24 cellular contexts compared by ENCODE assay signal in the genomic region with DNA sequence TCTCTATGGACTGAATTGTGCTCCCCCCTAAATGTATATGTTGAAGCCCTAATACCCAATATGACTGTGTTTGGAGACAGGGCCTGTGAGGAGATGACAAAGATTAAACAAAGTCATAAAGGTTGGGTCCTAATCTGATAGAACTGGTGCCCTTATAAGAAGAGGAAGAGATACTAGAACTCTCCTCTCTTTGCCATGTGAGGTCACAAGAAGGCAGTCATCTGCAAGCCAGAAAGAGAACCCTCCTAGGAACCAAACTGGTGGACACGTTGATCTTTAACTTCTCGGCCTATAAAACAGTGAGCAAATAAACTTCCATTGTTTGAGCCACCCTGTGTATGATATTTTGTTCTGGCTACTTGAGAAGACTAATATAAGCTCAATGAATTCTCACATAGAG. TPM values are rescaled to one million over a fixed set of nuclear protein-coding genes. Genes with fewer than 3 reads are reported as not detected.
DNase-seq lines count a peak whose midpoint lies in the region; ATAC-seq, FAIRE-seq and TF ChIP-seq lines count a peak whose summit lies in the region.
"Had no signal": no experiment of that assay in that cellular context is flagged by ENCODE, and none has a peak within 500 bp of the region (broad histone marks: within the 10 kb centered on the region; RNA-seq: fewer than 3 reads in every experiment).

No MANE protein-coding gene starts in this region.

- H3K27ac Mint-ChIP-seq in stimulated activated naive B cell treated with anti-CD40 and anti-IgM and Interleukin-4, amounts not matched to agents 10 μg/mL and 1 μg/mL and 100 μg/mL, for 72 hours = no peak overlapping the region
- H3K27ac Mint-ChIP-seq: CD14-positive monocyte; CD4-positive, alpha-beta T cell; CD8-positive, alpha-beta memory T cell; HFFc6 had no signal

- FAIRE-seq in D721Med (lab: Jason Lieb, UNC) = no peak
- FAIRE-seq: A549, GM12892, H54 had no signal

- no peaks in the 10 kb centered on the region for H3K4me1 Mint-ChIP-seq in stimulated activated naive B cell treated with anti-CD40 and anti-IgM and Interleukin-4, amounts not matched to agents 10 μg/mL and 1 μg/mL and 100 μg/mL, for 72 hours
- H3K4me1 Mint-ChIP-seq: CD14-positive monocyte; CD8-positive, alpha-beta memory T cell had no signal

- H3K4me1 ChIP-seq in heart right ventricle = no peaks in the 10 kb centered on the region
- H3K4me1 ChIP-seq: A549; BE2C; BLaER1 treated with 17β-estradiol and CSF1 and Interleukin-3, amounts not matched to agents 10 nM and 100 nM; HAP-1 had no signal

- no peaks in the 10 kb centered on the region for H3K27me3 ChIP-seq in heart right ventricle
- H3K27me3 ChIP-seq: BE2C; BLaER1 treated with 17β-estradiol and CSF1 and Interleukin-3, amounts not matched to agents 10 nM and 100 nM had no signal

- WGBS in heart right ventricle, 2 donors = 58 to 83% methylated on average over 2 of the region's 2 CpGs

- no peaks in the 10 kb centered on the region for H3K36me3 ChIP-seq in heart right ventricle
- H3K36me3 ChIP-seq: BE2C; BLaER1 treated with 17β-estradiol and CSF1 and Interleukin-3, amounts not matched to agents 10 nM and 100 nM; HAP-1 had no signal

- intact Hi-C loops in left colon (cut with DNase I, micrococcal nuclease) (no loop called here), heart right ventricle (cut with DNase I) (no loop called here)

- H3K4me3 ChIP-seq in heart right ventricle = no peak overlapping the region
- H3K4me3 ChIP-seq: A549; BLaER1 treated with 17β-estradiol and CSF1 and Interleukin-3, amounts not matched to agents 10 nM and 100 nM; HAP-1 had no signal

- H3K27ac ChIP-seq in heart right ventricle = no peak overlapping the region
- H3K27ac ChIP-seq: A549; BLaER1 treated with 17β-estradiol and CSF1 and Interleukin-3, amounts not matched to agents 10 nM and 100 nM had no signal

- no peak overlapping the region for H3K4me3 Mint-ChIP-seq in stimulated activated naive B cell treated with anti-CD40 and anti-IgM and Interleukin-4, amounts not matched to agents 10 μg/mL and 1 μg/mL and 100 μg/mL, for 72 hours
- H3K4me3 Mint-ChIP-seq: CD14-positive monocyte; CD4-positive, alpha-beta T cell; CD8-positive, alpha-beta memory T cell; HFFc6 had no signal

- peak; percentile 50 for ATAC-seq in left colon
- peak; percentile 65 to 68 for ATAC-seq in stimulated activated naive B cell treated with anti-CD40 and anti-IgM and Interleukin-4, amounts not matched to agents 10 μg/mL and 1 μg/mL and 100 μg/mL, for 72 hours (replicated peaks)
- no peak for ATAC-seq in heart right ventricle
- ATAC-seq: A549 had no signal

- peaks cover 0 to 9% (median 4%) of the 10 kb centered on the region in 11 donors for H3K9me3 ChIP-seq in heart right ventricle
- H3K9me3 ChIP-seq: A549, BE2C had no signal

- no peak for TF ChIP-seq CTCF in heart right ventricle (IDR thresholded peaks at IDR 0.05)
- no peak for TF ChIP-seq CTCF in D721Med (IDR thresholded peaks at IDR 0.05; ENCODE audit: insufficient read depth, missing control alignments)

- H3K9me3 Mint-ChIP-seq in stimulated activated naive B cell treated with anti-CD40 and anti-IgM and Interleukin-4, amounts not matched to agents 10 μg/mL and 1 μg/mL and 100 μg/mL, for 72 hours = peaks cover 4 to 8% of the 10 kb centered on the region in 2 donors
- H3K9me3 Mint-ChIP-seq: HFFc6 had no signal

- peaks cover 17 to 22% of the 10 kb centered on the region in 2 donors for H3K27me3 Mint-ChIP-seq in stimulated activated naive B cell treated with anti-CD40 and anti-IgM and Interleukin-4, amounts not matched to agents 10 μg/mL and 1 μg/mL and 100 μg/mL, for 72 hours

- peak; percentile 1 for DNase-seq in NOMO-1 treated with DMSO at 0.1 percent for 48 hours (lab: John Stamatoyannopoulos, UW; ENCODE audit: unreplicated experiment)
- no peak for DNase-seq in NOMO-1 treated with dmso at 0.1 percent for 144 hours (lab: John Stamatoyannopoulos, UW; ENCODE audit: unreplicated experiment)
- DNase-seq in left colon = no peak
- no peak for DNase-seq in stimulated activated naive B cell treated with anti-CD40 and anti-IgM and Interleukin-4, amounts not matched to agents 10 μg/mL and 1 μg/mL and 100 μg/mL, for 72 hours
- DNase-seq in heart right ventricle = no peak
- no peak for DNase-seq in D721Med (ENCODE audit: insufficient read length, low spot score)
- DNase-seq: 8988T; ACHN; AML-193; BE2C; Calu3; CD4-positive, alpha-beta T cell; CD8-positive, alpha-beta memory T cell; COR-L47; DMS153; DND-41; GOT3; HFFc6 had no signal

- peaks cover 0 to 1% of the 10 kb centered on the region in 2 donors for H3K36me3 Mint-ChIP-seq in stimulated activated naive B cell treated with anti-CD40 and anti-IgM and Interleukin-4, amounts not matched to agents 10 μg/mL and 1 μg/mL and 100 μg/mL, for 72 hours
- H3K36me3 Mint-ChIP-seq: CD14-positive monocyte had no signal

RNA-seq across cellular contexts. Expression of a gene that starts 31.6 kb away (rescaled TPM):
- total RNA-seq in left colon = 1 to 10 TPM; 2.4 to 4.2 TPM
- under 1 TPM in 9 of 10 donors, not detected in 1; 0.15 to 0.77 (median 0.40) TPM for total RNA-seq in heart right ventricle
- under 1 TPM; 0.25 to 0.51 TPM for polyA plus RNA-seq in heart right ventricle
- total RNA-seq: CD4-positive, alpha-beta T cell; CD8-positive, alpha-beta memory T cell; HFFc6 had no signal
- polyA plus RNA-seq: A549; CD14-positive monocyte; CD8-positive, alpha-beta memory T cell had no signal

RNA-seq across cellular contexts. Expression of a gene that starts 45.9 kb away (rescaled TPM):
- total RNA-seq in left colon = 10 to 100 TPM; 39.6 to 49.2 TPM
- 100 to 1,000 TPM; 203 to 381 (median 303) TPM for total RNA-seq in heart right ventricle
- 100 to 1,000 TPM; 111 to 202 TPM for polyA plus RNA-seq in heart right ventricle

Comparison
In these comparisons a context has a peak if more than half of its experiments do, and no peak if none do; other contexts are left out.
1. ATAC-seq: peak in left colon (single experiment) and stimulated activated naive B cell treated with anti-CD40 and anti-IgM and Interleukin-4, amounts not matched to agents 10 μg/mL and 1 μg/mL and 100 μg/mL, for 72 hours (2 of 2); none in heart right ventricle (0 of 8).
2. RNA of a gene that starts 45.9 kb away (total RNA-seq): 203 to 381 TPM in heart right ventricle; 39.6 to 49.2 TPM in left colon; every median in the first group is over 4 times any median in the second.